In the genomic region with DNA sequence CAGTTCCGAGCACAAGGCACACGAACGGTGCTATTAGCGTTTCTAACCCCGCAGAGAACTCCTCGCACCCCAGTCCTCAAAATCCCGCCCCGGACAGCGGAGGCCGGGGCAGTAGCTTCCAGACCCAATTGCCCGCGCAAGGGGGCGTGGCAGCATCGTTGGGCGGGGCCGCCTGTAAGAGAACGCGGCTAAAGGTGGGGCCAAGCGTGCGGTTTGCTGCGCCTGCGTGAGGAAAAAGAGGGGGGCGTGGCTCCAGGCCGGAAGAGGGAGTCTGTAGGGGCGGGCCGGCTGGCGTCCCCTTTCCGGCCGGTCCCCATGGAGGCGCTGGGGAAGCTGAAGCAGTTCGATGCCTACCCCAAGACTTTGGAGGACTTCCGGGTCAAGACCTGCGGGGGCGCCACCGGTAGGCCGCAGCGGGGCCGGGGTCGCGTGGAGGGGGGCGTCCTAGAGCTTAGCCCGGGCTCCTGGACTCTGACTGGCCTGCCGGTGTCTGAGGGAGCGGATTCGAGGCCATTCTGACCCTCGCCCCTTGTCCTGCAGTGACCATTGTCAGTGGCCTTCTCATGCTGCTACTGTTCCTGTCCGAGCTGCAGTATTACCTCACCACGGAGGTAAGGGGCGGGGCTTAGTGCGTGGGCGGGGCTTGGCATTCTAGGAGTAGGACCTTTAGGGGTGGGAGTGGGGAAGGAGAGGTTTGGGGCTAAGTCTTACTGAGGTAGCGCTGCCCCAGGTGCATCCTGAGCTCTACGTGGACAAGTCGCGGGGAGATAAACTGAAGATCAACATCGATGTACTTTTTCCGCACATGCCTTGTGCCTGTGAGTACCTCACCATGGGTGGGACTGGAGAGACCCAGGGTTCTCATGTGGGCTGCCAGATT, we compare ENCODE assay signal across 8 cellular contexts. TPM values are rescaled to one million over a fixed set of nuclear protein-coding genes. Genes with fewer than 3 reads are reported as not detected.
DNase-seq lines count a peak whose midpoint lies in the region; ATAC-seq, FAIRE-seq and TF ChIP-seq lines count a peak whose summit lies in the region.

A gene (plus strand): TSS at position 296 of the 880 bp plus-strand sequence. CDS start 20 bp downstream, at position 316.

- H3F3A ChIP-seq in PC-3 (ENCODE audit: low read length, unreplicated experiment): no peaks in the 10 kb centered on the region

- peak within 1 kb of the TSS; percentile 91 for H3K4me3 ChIP-seq in Jurkat, Clone E6-1 (ENCODE audit: low read length)
- H3K4me3 ChIP-seq in PC-3 (ENCODE audit: low read length) (peak within 1 kb of the TSS; percentile 89), mucosa of rectum (ENCODE audit: low read length in 2 of 2) (peak within 1 kb of the TSS; percentile 88 to 94)

- no TSS peak for BruUV-seq in PC-3 (replicated peaks; lab: Mats Ljungman, UMichigan)

- no peaks in the 10 kb centered on the region for H3K27me3 ChIP-seq in PC-3 (ENCODE audit: low read length)
- no peaks in the 10 kb centered on the region for H3K27me3 ChIP-seq in mucosa of rectum (ENCODE audit: control insufficient read depth in 2 of 2, insufficient read depth in 2 of 2, low read length in 2 of 2)

- TF ChIP-seq CTCF in D721Med (IDR thresholded peaks at IDR 0.05; ENCODE audit: insufficient read depth, missing control alignments): no peak
- no peak for TF ChIP-seq CTCF in PC-3 (conservative IDR thresholded peaks at IDR 0.05; ENCODE audit: low read depth, low read length)

- CTCF ChIA-PET in PC-3 (lab: Charles Lee): interaction anchor here (0.6 to 1.1 kb wide), 2 partner anchors 19 to 29 kb away, joined by 3 to 4 read pairs; no protein-coding TSS in a partner anchor

- no peaks in the 10 kb centered on the region for H3K9me2 ChIP-seq in PC-3 (replicated peaks; ENCODE audit: low read length)

- H3K36me3 ChIP-seq in PC-3 (ENCODE audit: low read depth, low read length) (peaks cover 16% of the 10 kb centered on the region; the same call in 1 of the 2 replicates), mucosa of rectum (ENCODE audit: control insufficient read depth in 2 of 2, insufficient read depth in 2 of 2, low read length in 2 of 2) (peaks cover 8 to 18% of the 10 kb centered on the region in 2 donors)

- peak within 1 kb of the TSS; percentile 69 for H3K27ac ChIP-seq in PC-3 (ENCODE audit: low read length)
- H3K27ac ChIP-seq in epithelial cell of prostate: peak within 1 kb of the TSS; percentile 72
- peak within 1 kb of the TSS; percentile 81 to 84 for H3K27ac ChIP-seq in mucosa of rectum (ENCODE audit: low read depth in 2 of 2, low read length in 2 of 2)

- H2AFZ ChIP-seq in PC-3 (ENCODE audit: low read length): peak within 1 kb of the TSS; percentile 95

- no peaks in the 10 kb centered on the region for H4K20me1 ChIP-seq in PC-3 (ENCODE audit: low read length)

- H3K79me2 ChIP-seq in PC-3 (ENCODE audit: low read length): peaks cover 17% of the 10 kb centered on the region

- peak within 1 kb of the TSS; percentile 95 for H3K4me2 ChIP-seq in PC-3 (ENCODE audit: low read length)

- ATAC-seq in GM21528 (IDR thresholded peaks at IDR 0.05; ENCODE audit: low FRiP score, unreplicated experiment): peak; percentile 91
- ATAC-seq in PC-3: peak; percentile 98

- DNase-seq in D721Med (ENCODE audit: insufficient read length, low spot score) (peak; percentile 77), PC-3 (peak; percentile 97), activated T-cell treated with anti-CD3 and anti-CD28 coated beads for 4 hours (peak; percentile 95), epithelial cell of prostate (ENCODE audit: low read depth, low spot score) (peak; percentile 51)
- peak; percentile 92 for DNase-seq in Jurkat, Clone E6-1 (ENCODE audit: low read depth, low spot score)
- peak; percentile 95 to 96 for DNase-seq in stimulated activated CD8-positive, alpha-beta memory T cell treated with anti-CD3 and anti-CD28 coated beads, Interleukin-4, amount 100 ng/mL, for 4 hours (ENCODE audit: low read depth in 2 of 2, low spot score in 1 of 2)

- POLR2A ChIA-PET in PC-3 (lab: Charles Lee; ENCODE audit: unreplicated experiment): interaction anchor here (1.0 kb wide), 1 partner anchor 87 kb away, joined by 8 read pairs; no protein-coding TSS in a partner anchor

- FAIRE-seq in D721Med (lab: Jason Lieb, UNC): no peak

- H3K9me3 ChIP-seq in PC-3 (ENCODE audit: low read length) (no peaks in the 10 kb centered on the region), mucosa of rectum (ENCODE audit: control insufficient read depth in 2 of 2, low read length in 2 of 2) (no peaks in the 10 kb centered on the region)

- peak within 1 kb of the TSS; percentile 91 for H3K9ac ChIP-seq in PC-3 (ENCODE audit: low read length)
- peak within 1 kb of the TSS; percentile 81 to 85 for H3K9ac ChIP-seq in mucosa of rectum (ENCODE audit: low read depth in 1 of 2, low read length in 2 of 2)

- H3K4me1 ChIP-seq in PC-3 (ENCODE audit: insufficient read depth, low read length): peaks cover 14% of the 10 kb centered on the region
- peaks cover 0 to 10% of the 10 kb centered on the region in 2 donors for H3K4me1 ChIP-seq in mucosa of rectum (ENCODE audit: control insufficient read depth in 2 of 2, insufficient read depth in 2 of 2, low read length in 2 of 2)

- intact Hi-C loops in PC-3 (cut with micrococcal nuclease): loop anchor here (2.0 kb wide), 1 partner anchor 29 kb away; no protein-coding TSS in a partner anchor

RNA-seq across cellular contexts. Expression of the gene that starts here (rescaled TPM):
- 219 TPM for polyA plus RNA-seq in Jurkat, Clone E6-1 (2012; ENCODE audit: insufficient read depth, insufficient read length)
- total RNA-seq in PC-3 (2014; rRNA removed): 284 and 376 TPM in 2 replicates

Comparison
In these comparisons a context has a peak if more than half of its experiments do, and no peak if none do; other contexts are left out.
1. Peak in every context shown above with its lines: DNase-seq, ATAC-seq, H3K4me3 ChIP-seq and H3K27ac ChIP-seq.